In genomic region chr9:34375901-34376595, GRCh38 we compare ENCODE assay signal across 8 cellular contexts. TPM values are rescaled to one million over a fixed set of nuclear protein-coding genes. Genes with fewer than 3 reads are reported as not detected.
DNase-seq lines count a peak whose midpoint lies in the region; ATAC-seq and TF ChIP-seq lines count a peak whose summit lies in the region.

No MANE protein-coding gene starts in this region.

- H3K4me1 ChIP-seq in gastroesophageal sphincter = peaks cover 0 to 67% (median 22%) of the 10 kb centered on the region in 3 donors

- TF ChIP-seq POLR2A in gastroesophageal sphincter (IDR thresholded peaks at IDR 0.05) = no peak

- peaks cover 38% of the 10 kb centered on the region for H3K4me1 Mint-ChIP-seq in activated T-helper 1 cell treated with anti-CD3 and anti-CD28 coated beads, Interleukin-12 subunit alpha, Interleukin-12 subunit beta, Interleukin-2, Interleukin-4 antibody, amounts not matched to agents 30 ng/mL and 10 ng/mL and 1 ng/mL, durations not matched to agents 14 hours and 24 hours and 36 hours (ENCODE audit: low read depth)
- H3K4me1 Mint-ChIP-seq in nephron progenitor cell = peaks cover 41% of the 10 kb centered on the region

- H3K36me3 Mint-ChIP-seq in activated T-helper 1 cell treated with anti-CD3 and anti-CD28 coated beads, Interleukin-12 subunit alpha, Interleukin-12 subunit beta, Interleukin-2, Interleukin-4 antibody, amounts not matched to agents 30 ng/mL and 10 ng/mL and 1 ng/mL, durations not matched to agents 14 hours and 24 hours and 36 hours (ENCODE audit: low read depth) = peaks cover 3% of the 10 kb centered on the region
- H3K36me3 Mint-ChIP-seq in nephron progenitor cell (ENCODE audit: low read depth) = peaks cover 20% of the 10 kb centered on the region

- H3K4me3 ChIP-seq in BJ (ENCODE audit: low read depth, low read length) = peak overlapping the region; percentile 57
- peak overlapping the region; percentile 53 to 86 for H3K4me3 ChIP-seq in gastroesophageal sphincter

- peaks cover 10% of the 10 kb centered on the region for H3K27me3 Mint-ChIP-seq in activated T-helper 1 cell treated with anti-CD3 and anti-CD28 coated beads, Interleukin-12 subunit alpha, Interleukin-12 subunit beta, Interleukin-2, Interleukin-4 antibody, amounts not matched to agents 30 ng/mL and 10 ng/mL and 1 ng/mL, durations not matched to agents 14 hours and 24 hours and 36 hours (ENCODE audit: insufficient read depth)
- H3K27me3 Mint-ChIP-seq in nephron progenitor cell (ENCODE audit: low read depth, poor library complexity) = peaks cover 61% of the 10 kb centered on the region

- TF ChIP-seq EP300 in gastroesophageal sphincter (IDR thresholded peaks at IDR 0.05) = no peak

- no peaks in the 10 kb centered on the region for H3K9me3 ChIP-seq in gastroesophageal sphincter

- TF ChIP-seq CTCF in BJ (IDR thresholded peaks at IDR 0.05; ENCODE audit: insufficient read depth, low read depth, low read length) (no peak), GM20000 (IDR thresholded peaks at IDR 0.05; ENCODE audit: extremely low read depth, missing control alignments) (no peak), gastroesophageal sphincter (IDR thresholded peaks at IDR 0.05) (peak in 3 of 4 experiments; percentile 34 to 42 (median 39)), nephron progenitor cell (IDR thresholded peaks at IDR 0.05) (no peak)

- POLR2A ChIA-PET in BJ (lab: Charles Lee) = interaction anchor here (0.5 kb wide), 1 partner anchor 163 kb away, joined by 5 read pairs; no protein-coding TSS in a partner anchor

- peak overlapping the region; percentile 40 to 88 (median 81) for H3K27ac ChIP-seq in gastroesophageal sphincter

- H3K36me3 ChIP-seq in BJ (ENCODE audit: control insufficient read depth, insufficient read depth, low read length) (no peaks in the 10 kb centered on the region), gastroesophageal sphincter (peaks cover 0 to 18% of the 10 kb centered on the region in 2 donors)

- CTCF ChIA-PET in BJ (lab: Yijun Ruan, JAX) = interaction anchor here (6.1 to 6.6 kb wide), 3 partner anchors 28 to 121 kb away, joined by 28 to 59 read pairs (median 53); no protein-coding TSS in a partner anchor

- intact Hi-C loops in activated T-helper 1 cell treated with anti-CD3 and anti-CD28 coated beads, Interleukin-12 subunit alpha, Interleukin-12 subunit beta, Interleukin-2, Interleukin-4 antibody, amounts not matched to agents 30 ng/mL and 10 ng/mL and 1 ng/mL, durations not matched to agents 14 hours and 24 hours and 36 hours (cut with micrococcal nuclease) = loop anchor here (2.0 kb wide), 3 partner anchors 47 to 739 kb away; partner anchors contain the start of genes ATOSB, KIF24, NUDT2 and UBAP1

- no peaks in the 10 kb centered on the region for H3K9me3 Mint-ChIP-seq in activated T-helper 1 cell treated with anti-CD3 and anti-CD28 coated beads, Interleukin-12 subunit alpha, Interleukin-12 subunit beta, Interleukin-2, Interleukin-4 antibody, amounts not matched to agents 30 ng/mL and 10 ng/mL and 1 ng/mL, durations not matched to agents 14 hours and 24 hours and 36 hours
- peaks cover 11% of the 10 kb centered on the region for H3K9me3 Mint-ChIP-seq in nephron progenitor cell

- peak overlapping the region; percentile 32 for H3K27ac Mint-ChIP-seq in activated T-helper 1 cell treated with anti-CD3 and anti-CD28 coated beads, Interleukin-12 subunit alpha, Interleukin-12 subunit beta, Interleukin-2, Interleukin-4 antibody, amounts not matched to agents 30 ng/mL and 10 ng/mL and 1 ng/mL, durations not matched to agents 14 hours and 24 hours and 36 hours
- no peak overlapping the region for H3K27ac Mint-ChIP-seq in nephron progenitor cell

- peaks cover 14% of the 10 kb centered on the region for H3K27me3 ChIP-seq in BJ (ENCODE audit: control insufficient read depth, insufficient read depth, low read length)
- H3K27me3 ChIP-seq in gastroesophageal sphincter = no peaks in the 10 kb centered on the region

- 26% methylated on average over 4 of the region's 22 CpGs; no CpG with 5 or more reads in 1 of the 2 donors for WGBS in gastroesophageal sphincter (ENCODE audit: low coverage in 1 of 2), 2 donors

- ATAC-seq in gastroesophageal sphincter (peak; percentile 13), GM19397 (IDR thresholded peaks at IDR 0.05; ENCODE audit: unreplicated experiment) (no peak)

- peak overlapping the region; percentile 88 for H3K4me3 Mint-ChIP-seq in activated T-helper 1 cell treated with anti-CD3 and anti-CD28 coated beads, Interleukin-12 subunit alpha, Interleukin-12 subunit beta, Interleukin-2, Interleukin-4 antibody, amounts not matched to agents 30 ng/mL and 10 ng/mL and 1 ng/mL, durations not matched to agents 14 hours and 24 hours and 36 hours
- peak overlapping the region; percentile 87 for H3K4me3 Mint-ChIP-seq in nephron progenitor cell

- DNase-seq in BJ (ENCODE audit: low read depth) (no peak), GM20000 (ENCODE audit: low spot score) (peak; percentile 75), NCI-H526 treated with DMSO at 0.1 percent for 48 hours (lab: John Stamatoyannopoulos, UW) (peak; percentile 31), nephron progenitor cell (peak; percentile 56), HCEC 1CT (no peak)
- DNase-seq in activated T-helper 1 cell treated with anti-CD3 and anti-CD28 coated beads, Interleukin-12 subunit alpha, Interleukin-12 subunit beta, Interleukin-2, Interleukin-4 antibody, amounts not matched to agents 30 ng/mL and 10 ng/mL and 1 ng/mL, durations not matched to agents 14 hours and 24 hours and 36 hours (ENCODE audit: low spot score) = no peak

RNA-seq across cellular contexts. Expression of gene MYORG, which starts 0.7 kb away (rescaled TPM):
- polyA plus RNA-seq in BJ (2011; rRNA removed) = 0.21 and 0.22 TPM in 2 replicates
- 0.14 and 0.41 TPM in 2 replicates for polyA minus RNA-seq in BJ (2011; rRNA and poly(A)+ RNA removed)
- total RNA-seq in activated T-helper 1 cell treated with anti-CD3 and anti-CD28 coated beads, Interleukin-12 subunit alpha, Interleukin-12 subunit beta, Interleukin-2, Interleukin-4 antibody, amounts not matched to agents 30 ng/mL and 10 ng/mL and 1 ng/mL, durations not matched to agents 14 hours and 24 hours and 36 hours = 1.0 and 1.9 TPM in 2 replicates
- total RNA-seq in gastroesophageal sphincter = 10 to 100 TPM in 3 of 4 donors, 1 to 10 TPM in 1; 4.3 to 33.7 (median 26.8) TPM

RNA-seq across cellular contexts. Expression of gene NUDT2, which starts 46.7 kb away (rescaled TPM):
- polyA plus RNA-seq in BJ (2011; rRNA removed) = 37.8 and 39.5 TPM in 2 replicates
- polyA minus RNA-seq in BJ (2011; rRNA and poly(A)+ RNA removed) = 4.5 and 9.0 TPM in 2 replicates
- total RNA-seq in activated T-helper 1 cell treated with anti-CD3 and anti-CD28 coated beads, Interleukin-12 subunit alpha, Interleukin-12 subunit beta, Interleukin-2, Interleukin-4 antibody, amounts not matched to agents 30 ng/mL and 10 ng/mL and 1 ng/mL, durations not matched to agents 14 hours and 24 hours and 36 hours = 31.0 TPM in 2 replicates
- total RNA-seq in gastroesophageal sphincter = 10 to 100 TPM; 14.4 to 40.9 (median 26.0) TPM

RNA-seq across cellular contexts. Expression of gene KIF24, which starts 47.0 kb away (rescaled TPM):
- 1.6 and 1.9 TPM in 2 replicates for polyA plus RNA-seq in BJ (2011; rRNA removed)
- polyA minus RNA-seq in BJ (2011; rRNA and poly(A)+ RNA removed) = 3.1 and 3.8 TPM in 2 replicates
- 5.8 and 6.1 TPM in 2 replicates for total RNA-seq in activated T-helper 1 cell treated with anti-CD3 and anti-CD28 coated beads, Interleukin-12 subunit alpha, Interleukin-12 subunit beta, Interleukin-2, Interleukin-4 antibody, amounts not matched to agents 30 ng/mL and 10 ng/mL and 1 ng/mL, durations not matched to agents 14 hours and 24 hours and 36 hours
- total RNA-seq in gastroesophageal sphincter = 1 to 10 TPM in 2 of 4 donors, under 1 TPM in 2; 0.54 to 2.2 (median 1.2) TPM

Comparison
In these comparisons a context has a peak if more than half of its experiments do, and no peak if none do; other contexts are left out.
1. DNase-seq: peak in GM20000 (single experiment), NCI-H526 treated with DMSO at 0.1 percent for 48 hours (single experiment) and nephron progenitor cell (single experiment); none in BJ (single experiment), activated T-helper 1 cell treated with anti-CD3 and anti-CD28 coated beads, Interleukin-12 subunit alpha, Interleukin-12 subunit beta, Interleukin-2, Interleukin-4 antibody, amounts not matched to agents 30 ng/mL and 10 ng/mL and 1 ng/mL, durations not matched to agents 14 hours and 24 hours and 36 hours (single experiment) and HCEC 1CT (single experiment).
2. CTCF ChIP-seq: peak in gastroesophageal sphincter (3 of 4); none in BJ (single experiment), GM20000 (single experiment) and nephron progenitor cell (single experiment).